In the genomic region with DNA sequence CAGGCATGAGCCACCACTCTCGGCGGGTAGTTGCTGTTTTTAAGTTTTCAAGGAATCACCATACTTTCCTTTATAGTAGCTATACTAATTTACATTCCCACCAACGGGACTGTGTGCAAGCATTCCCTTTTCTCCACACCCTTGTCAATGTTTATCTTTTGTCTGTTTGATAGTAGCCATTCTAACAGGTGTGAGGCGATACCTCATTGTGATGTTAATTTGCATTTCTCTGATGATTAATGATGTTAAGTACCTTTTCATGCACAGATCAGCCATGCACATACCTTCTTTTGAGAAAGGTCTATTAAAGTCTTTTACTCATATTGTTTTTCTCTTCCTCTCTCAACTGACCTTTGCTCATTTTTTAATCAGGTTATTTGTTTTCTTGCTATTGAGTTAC, we compare ENCODE assay signal across 27 cellular contexts. TPM values are rescaled to one million over a fixed set of nuclear protein-coding genes. Genes with fewer than 3 reads are reported as not detected.
A peak's percentile ranks its signal among the peaks of the same experiment; 100 is the strongest.
DNase-seq lines count a peak whose midpoint lies in the region; ATAC-seq, FAIRE-seq and TF ChIP-seq lines count a peak whose summit lies in the region.
"Had no signal": no experiment of that assay in that cellular context is flagged by ENCODE, and none has a peak within 500 bp of the region (broad histone marks: within the 10 kb centered on the region; RNA-seq: fewer than 3 reads in every experiment).

No MANE protein-coding gene starts in this region.

- POLR2A ChIA-PET in H1 (lab: Charles Lee; ENCODE audit: partially characterized antibody): no interaction called here

- no peak overlapping the region for H2BK120ac ChIP-seq in H1 (replicated peaks; ENCODE audit: low read depth, low read length)

- no peak overlapping the region for H3K18ac ChIP-seq in H1 (ENCODE audit: extremely low read depth, low read length)

- H2AK5ac ChIP-seq in H1 (ENCODE audit: low read depth, low read length): no peak overlapping the region

- no peak for TF ChIP-seq CTCF in H1 (IDR thresholded peaks at IDR 0.05; ENCODE audit: control extremely low read depth in 1 of 3, insufficient read depth in 1 of 3, low read depth in 1 of 3, low read length in 3 of 3)

- no peaks in the 10 kb centered on the region for H3K27me3 Mint-ChIP-seq in activated T-cell treated with anti-CD3 and anti-CD28 coated beads, Interleukin-2, amount 50 U/mL, for 72 hours (ENCODE audit: low read depth)
- H3K27me3 Mint-ChIP-seq: activated naive CD8-positive, alpha-beta T cell treated with anti-CD3 and anti-CD28 coated beads, Interleukin-2, amount 10 ng/mL, durations not matched to agents 7 days and 5 days; progenitor cell of endocrine pancreas had no signal

- no peak for TF ChIP-seq POLR2A in H1 (IDR thresholded peaks at IDR 0.05; ENCODE audit: control extremely low read depth in 1 of 2, low read depth in 2 of 2, low read length in 2 of 2)

- no peak overlapping the region for H3K27ac ChIP-seq in H1 (ENCODE audit: low read depth, low read length)
- H3K27ac ChIP-seq: C4-2B, foreskin keratinocyte, hepatocyte, KMS-11, SJSA1, testis had no signal

- H4K5ac ChIP-seq in H1 (ENCODE audit: insufficient read length, low read depth, low read length): no peak overlapping the region

- H3K14ac ChIP-seq in H1 (ENCODE audit: insufficient read length): no peak overlapping the region

- H2BK15ac ChIP-seq in H1 (ENCODE audit: low read length): no peak overlapping the region

- peaks cover 66% of the 10 kb centered on the region for H3K4me1 Mint-ChIP-seq in activated T-cell treated with anti-CD3 and anti-CD28 coated beads, Interleukin-2, amount 50 U/mL, for 72 hours (ENCODE audit: low read depth)
- peaks cover 41% of the 10 kb centered on the region for H3K4me1 Mint-ChIP-seq in stimulated activated effector memory CD8-positive, alpha-beta T cell treated with anti-CD3 and anti-CD28 coated beads, Interleukin-12 subunit alpha, Interleukin-12 subunit beta, amount 100 ng/mL, for 72 hours

- no peak overlapping the region for H4K91ac ChIP-seq in H1 (replicated peaks; ENCODE audit: insufficient read length, low read length)

- H2BK12ac ChIP-seq in H1 (ENCODE audit: low read depth, low read length): no peak overlapping the region

- H4K8ac ChIP-seq in H1 (ENCODE audit: extremely low read depth, insufficient read depth, low read length): no peak overlapping the region

- no peaks in the 10 kb centered on the region for H3K27me3 ChIP-seq in H1 (replicated peaks in 1 of 4; ENCODE audit: control insufficient read depth in 3 of 4, extremely low read depth in 1 of 4, insufficient read depth in 3 of 4, low read length in 3 of 4)
- H3K27me3 ChIP-seq: foreskin keratinocyte, hepatocyte, SJSA1, testis had no signal

- no peaks in the 10 kb centered on the region for H3K36me3 ChIP-seq in H1 (ENCODE audit: control insufficient read depth in 2 of 4, insufficient read depth in 4 of 4, low read length in 3 of 4)
- H3K36me3 ChIP-seq: SJSA1 had no signal

- no peaks in the 10 kb centered on the region for H3K9me3 ChIP-seq in H1 (ENCODE audit: insufficient read depth in 2 of 2, low read depth in 1 of 2, low read length in 1 of 2)
- H3K9me3 ChIP-seq: SJSA1, testis had no signal

- H3K56ac ChIP-seq in H1 (replicated peaks; ENCODE audit: insufficient read length, low read depth, low read length): no peak overlapping the region

- no peak overlapping the region for H3K9ac ChIP-seq in H1 (replicated peaks in 1 of 4; ENCODE audit: extremely low read depth in 1 of 4, low read depth in 3 of 4, low read length in 3 of 4)
- H3K9ac ChIP-seq: KMS-11 had no signal

- no peak overlapping the region for H3K4me2 ChIP-seq in H1 (ENCODE audit: insufficient read depth in 1 of 2, low read depth in 2 of 2, low read length in 2 of 2)
- H3K4me2 ChIP-seq: hepatocyte, KMS-11 had no signal

- peak overlapping the region; percentile 83 for H3K27ac Mint-ChIP-seq in activated T-cell treated with anti-CD3 and anti-CD28 coated beads, Interleukin-2, amount 50 U/mL, for 72 hours
- peak overlapping the region; percentile 6 for H3K27ac Mint-ChIP-seq in stimulated activated effector memory CD8-positive, alpha-beta T cell treated with anti-CD3 and anti-CD28 coated beads, Interleukin-12 subunit alpha, Interleukin-12 subunit beta, amount 100 ng/mL, for 72 hours
- H3K27ac Mint-ChIP-seq: activated naive CD8-positive, alpha-beta T cell treated with anti-CD3 and anti-CD28 coated beads, Interleukin-2, amount 10 ng/mL, durations not matched to agents 7 days and 5 days; HFFc6; T-helper 1 cell treated with Interleukin-12 subunit alpha and Interleukin-12 subunit beta and Interleukin-4 antibody, amounts not matched to agents 30 μg/mL and 1 μg/mL, for 36 hours had no signal

- no peak for TF ChIP-seq RAD21 in H1 (IDR thresholded peaks at IDR 0.05 in 1 of 2, conservative IDR thresholded peaks at IDR 0.05 in 1 of 2; ENCODE audit: low read depth in 2 of 2, low read length in 2 of 2)

- no peak overlapping the region for H3K23ac ChIP-seq in H1 (ENCODE audit: insufficient read length)

- no peaks in the 10 kb centered on the region for H3K79me1 ChIP-seq in H1 (ENCODE audit: low read depth, low read length)

- no peak overlapping the region for H2BK20ac ChIP-seq in H1 (ENCODE audit: low read length)

- no peak overlapping the region for H3K4ac ChIP-seq in H1 (replicated peaks; ENCODE audit: insufficient read length, low read depth, low read length)

- no peaks in the 10 kb centered on the region for H4K20me1 ChIP-seq in H1 (replicated peaks in 1 of 2; ENCODE audit: control insufficient read depth in 1 of 2, insufficient read depth in 2 of 2, low read length in 2 of 2)

- H3K79me2 ChIP-seq in H1 (ENCODE audit: control insufficient read depth in 1 of 2, insufficient read depth in 2 of 2, low read length in 2 of 2): no peaks in the 10 kb centered on the region
- H3K79me2 ChIP-seq: hepatocyte had no signal

- CTCF ChIA-PET in H1 (lab: Charles Lee; ENCODE audit: partially characterized antibody): interaction anchor here (0.7 kb wide), 1 partner anchor 29 kb away, joined by 3 read pairs; no protein-coding TSS in a partner anchor

- WGBS in H1 (ENCODE audit: extremely low coverage in 1 of 2, insufficient coverage in 1 of 2, insufficient read length in 1 of 2, insufficient replicate concordance in 2 of 2, low coverage in 1 of 2, low lambda C conversion rate in 2 of 2, missing lambda C conversion rate in 1 of 2), 2 experiments: 59% methylated on average over 4 of the region's 4 CpGs; no CpG with 5 or more reads in 1 of the 2 experiments

- no peak for FAIRE-seq in H1 (lab: Jason Lieb, UNC)

- TF ChIP-seq EP300 in H1 (IDR thresholded peaks at IDR 0.05; ENCODE audit: borderline replicate concordance in 1 of 2, low read depth in 2 of 2, low read length in 2 of 2): no peak

- peaks cover 2 to 6% of the 10 kb centered on the region in 2 donors for H3K36me3 Mint-ChIP-seq in activated T-cell treated with anti-CD3 and anti-CD28 coated beads, Interleukin-2, amount 50 U/mL, for 72 hours (ENCODE audit: insufficient read depth in 2 of 2)
- H3K36me3 Mint-ChIP-seq in stimulated activated effector memory CD8-positive, alpha-beta T cell treated with anti-CD3 and anti-CD28 coated beads, Interleukin-12 subunit alpha, Interleukin-12 subunit beta, amount 100 ng/mL, for 72 hours: no peaks in the 10 kb centered on the region

- H3K4me3 ChIP-seq in H1 (ENCODE audit: extremely low read depth in 1 of 4, insufficient read depth in 2 of 4, low read depth in 3 of 4, low read length in 4 of 4): no peak overlapping the region
- H3K4me3 ChIP-seq: hepatocyte, SJSA1, testis had no signal

- H2BK5ac ChIP-seq in H1 (ENCODE audit: low read depth, low read length): no peak overlapping the region

- H3K9me3 Mint-ChIP-seq in activated T-cell treated with anti-CD3 and anti-CD28 coated beads, Interleukin-2, amount 50 U/mL, for 72 hours: peaks cover 0 to 3% of the 10 kb centered on the region in 2 donors
- no peaks in the 10 kb centered on the region for H3K9me3 Mint-ChIP-seq in stimulated activated effector memory CD8-positive, alpha-beta T cell treated with anti-CD3 and anti-CD28 coated beads, Interleukin-12 subunit alpha, Interleukin-12 subunit beta, amount 100 ng/mL, for 72 hours
- H3K9me3 Mint-ChIP-seq: HFFc6 had no signal

- DNase-seq in activated T-cell treated with anti-CD3 and anti-CD28 coated beads, Interleukin-2, amount 50 U/mL, for 72 hours: no peak
- DNase-seq in activated T-cell treated with anti-CD3 and anti-CD28 coated beads, Interleukin-2, amount 50 U/mL, for 48 hours: no peak
- DNase-seq in NCI-H146 treated with DMSO at 0.1 percent for 48 hours (lab: John Stamatoyannopoulos, UW; ENCODE audit: unreplicated experiment) (peak; percentile 56), H1 (ENCODE audit: low read depth in 1 of 2, low spot score in 2 of 2) (no peak), NCI-H2107 treated with DMSO at 0.1 percent for 48 hours (lab: John Stamatoyannopoulos, UW; ENCODE audit: unreplicated experiment) (no peak), DMS114 treated with DMSO at 0.1 percent for 48 hours (lab: John Stamatoyannopoulos, UW; ENCODE audit: unreplicated experiment) (no peak)
- no peak for DNase-seq in stimulated activated effector memory CD8-positive, alpha-beta T cell treated with anti-CD3 and anti-CD28 coated beads, Interleukin-12 subunit alpha, Interleukin-12 subunit beta, amount 100 ng/mL, for 72 hours (ENCODE audit: low spot score in 2 of 2)
- DNase-seq: activated CD4-positive, alpha-beta T cell treated with anti-CD3 and anti-CD28 coated beads, Interleukin-2, amount 50 U/mL, for 1 hour; activated naive CD8-positive, alpha-beta T cell treated with anti-CD3 and anti-CD28 coated beads, Interleukin-2, amount 10 ng/mL, durations not matched to agents 7 days and 5 days; DMS153; effector CD4-positive, alpha-beta T cell; erythroblast; foreskin keratinocyte; HFFc6; left ventricle myocardium superior; NCI-H1930; NCI-H226; NK-92 treated with Interleukin-12 subunit alpha and Interleukin-12 subunit beta, amount 100 ng/mL, for 24 hours; testis had no signal

- no peak overlapping the region for H3K4me3 Mint-ChIP-seq in activated T-cell treated with anti-CD3 and anti-CD28 coated beads, Interleukin-2, amount 50 U/mL, for 72 hours
- H3K4me3 Mint-ChIP-seq in stimulated activated effector memory CD8-positive, alpha-beta T cell treated with anti-CD3 and anti-CD28 coated beads, Interleukin-12 subunit alpha, Interleukin-12 subunit beta, amount 100 ng/mL, for 72 hours: no peak overlapping the region
- H3K4me3 Mint-ChIP-seq: activated naive CD8-positive, alpha-beta T cell treated with anti-CD3 and anti-CD28 coated beads, Interleukin-2, amount 10 ng/mL, durations not matched to agents 7 days and 5 days; HFFc6; T-helper 1 cell treated with Interleukin-12 subunit alpha and Interleukin-12 subunit beta and Interleukin-4 antibody, amounts not matched to agents 30 μg/mL and 1 μg/mL, for 36 hours had no signal

- no peaks in the 10 kb centered on the region for H3K4me1 ChIP-seq in H1 (replicated peaks in 1 of 4; ENCODE audit: control insufficient read depth in 3 of 4, insufficient read depth in 4 of 4, low read length in 3 of 4)
- H3K4me1 ChIP-seq: foreskin keratinocyte, SJSA1, testis had no signal

- no peaks in the 10 kb centered on the region; the same call in 1 of the 2 replicates for H3K23me2 ChIP-seq in H1 (ENCODE audit: low read depth, low read length)

- ATAC-seq in activated T-cell treated with anti-CD3 and anti-CD28 coated beads, Interleukin-2, amount 50 U/mL, for 72 hours (replicated peaks in 1 of 2): no peak
- ATAC-seq in stimulated activated effector memory CD8-positive, alpha-beta T cell treated with anti-CD3 and anti-CD28 coated beads, Interleukin-12 subunit alpha, Interleukin-12 subunit beta, amount 100 ng/mL, for 72 hours: no peak
- ATAC-seq in HG03460 (IDR thresholded peaks at IDR 0.05; ENCODE audit: unreplicated experiment): no peak
- ATAC-seq: foreskin keratinocyte, left ventricle myocardium superior, Panc1 had no signal

- no peak overlapping the region for H2AFZ ChIP-seq in H1 (ENCODE audit: low read length)
- H2AFZ ChIP-seq: hepatocyte had no signal

RNA-seq across cellular contexts. Expression of a gene that starts 43.0 kb away (rescaled TPM):
- 100 to 1,000 TPM; 256 to 259 TPM for total RNA-seq in activated T-cell treated with anti-CD3 and anti-CD28 coated beads, Interleukin-2, amount 50 U/mL, for 72 hours
- 28.4 and 32.9 TPM in 2 replicates for total RNA-seq in H1 (2021; fragmentation: NEBNext Ultra II Directional; extraction: Animal tissue kit (Norgen Biotek cat#: 25700))
- polyA plus RNA-seq in H1 (2011; rRNA removed): 30.6 and 42.3 TPM in 2 replicates
- polyA plus RNA-seq in H1 (2011; cell fraction: cytosol; rRNA removed): 27.6 TPM
- 37.6 TPM for polyA plus RNA-seq in H1 (2011; cell fraction: nucleus; rRNA removed)
- polyA plus RNA-seq in H1 (2012, experiment 1 of 2): 21.0 to 25.7 TPM (median 25.5 TPM) in 4 replicates
- polyA plus RNA-seq in H1 (2012, experiment 2 of 2): 32.3 TPM
- polyA plus RNA-seq in H1 (2013, experiment 1 of 2): 19.1 TPM
- 17.0 TPM for polyA plus RNA-seq in H1 (2013, experiment 2 of 2)
- polyA minus RNA-seq in H1 (2011; rRNA and poly(A)+ RNA removed): 14.9 and 20.3 TPM in 2 replicates
- 15.9 TPM for polyA minus RNA-seq in H1 (2011; cell fraction: cytosol; rRNA and poly(A)+ RNA removed)
- polyA minus RNA-seq in H1 (2011; cell fraction: nucleus; rRNA and poly(A)+ RNA removed): 17.5 TPM
